ENCODE assay signal across 9 cellular contexts in the genomic region with DNA sequence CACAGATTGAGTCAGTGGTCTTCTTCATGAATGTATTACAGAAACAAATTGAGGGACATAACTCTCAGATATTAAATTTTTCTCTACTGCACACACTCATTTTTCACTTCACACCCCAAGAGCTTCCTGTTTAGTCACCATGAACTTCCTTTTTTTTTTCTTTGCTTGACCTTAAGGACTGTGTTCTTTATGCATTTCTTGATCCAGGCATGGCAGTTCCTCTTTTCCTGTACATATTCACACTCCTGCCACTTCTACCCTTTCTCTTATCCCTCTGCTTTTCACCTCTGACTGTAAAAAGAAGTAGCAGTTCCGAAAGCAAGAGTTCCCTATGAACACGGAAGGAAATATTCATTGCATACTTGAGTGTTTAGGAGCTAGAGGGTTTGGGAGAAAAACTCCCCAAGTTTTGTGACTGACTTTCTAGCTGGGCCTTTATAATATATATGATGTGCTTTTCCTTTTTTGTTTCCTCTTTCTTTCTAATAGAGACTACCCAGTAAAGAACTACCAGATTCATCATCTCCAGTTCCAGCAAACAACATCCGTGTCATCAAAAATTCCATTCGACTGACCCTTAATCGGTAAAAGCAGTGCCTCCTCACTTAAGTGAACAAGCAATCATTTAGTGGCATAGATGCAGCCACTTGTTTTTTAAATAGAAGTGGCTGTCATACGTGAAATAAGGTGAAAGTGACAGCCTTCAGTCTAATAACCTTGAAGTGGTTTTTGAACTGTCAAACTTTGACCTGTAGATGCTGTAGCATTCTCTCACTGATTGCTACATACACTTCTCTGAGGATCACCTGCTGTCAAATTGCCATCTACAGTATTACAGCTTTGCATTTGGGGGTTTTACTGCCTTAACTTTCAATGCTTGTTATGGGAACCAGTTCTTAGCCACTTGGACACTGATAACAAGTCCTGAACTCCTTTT. TPM values are rescaled to one million over a fixed set of nuclear protein-coding genes. Genes with fewer than 3 reads are reported as not detected.
DNase-seq lines count a peak whose midpoint lies in the region; ATAC-seq, FAIRE-seq and TF ChIP-seq lines count a peak whose summit lies in the region.
"Had no signal": no experiment of that assay in that cellular context is flagged by ENCODE, and none has a peak within 500 bp of the region (broad histone marks: within the 10 kb centered on the region; RNA-seq: fewer than 3 reads in every experiment).

No MANE protein-coding gene starts in this region.

- intact Hi-C loops in activated naive CD4-positive, alpha-beta T cell treated with anti-CD3 and anti-CD28 coated beads for 36 hours (cut with micrococcal nuclease) = loop anchor here (1.0 kb wide), 1 partner anchor 10 kb away; no protein-coding TSS in a partner anchor
- intact Hi-C loops in endothelial cell of umbilical vein (cut with micrococcal nuclease) (loop anchor here (1.0 to 10.0 kb wide), 2 partner anchors 84 to 268 kb away; a partner anchor contains a TSS), ovary (cut with DNase I) (no loop called here)

- H3K36me3 ChIP-seq in endothelial cell of umbilical vein (ENCODE audit: control insufficient read depth in 2 of 2, extremely low read depth in 1 of 2, insufficient read depth in 2 of 2, low read length in 2 of 2) = peaks cover 4 to 16% of the 10 kb centered on the region in 2 experiments
- H3K36me3 ChIP-seq in upper lobe of left lung = peaks cover 9 to 71% (median 30%) of the 10 kb centered on the region in 4 donors
- H3K36me3 ChIP-seq in ovary = no peaks in the 10 kb centered on the region

- H3K4me1 ChIP-seq in endothelial cell of umbilical vein (ENCODE audit: control insufficient read depth, extremely low read depth, insufficient read depth, low read length) (peaks cover 21% of the 10 kb centered on the region), upper lobe of left lung (no peaks in the 10 kb centered on the region), ovary (ENCODE audit: insufficient read depth) (no peaks in the 10 kb centered on the region)

- TF ChIP-seq EP300 in upper lobe of left lung (IDR thresholded peaks at IDR 0.05) = no peak
- no peak for TF ChIP-seq EP300 in ovary (IDR thresholded peaks at IDR 0.05)

- H3K27ac Mint-ChIP-seq in activated naive CD4-positive, alpha-beta T cell treated with anti-CD3 and anti-CD28 coated beads for 36 hours = peak overlapping the region; percentile 27

- H3K4me3 ChIP-seq in endothelial cell of umbilical vein (replicated peaks in 1 of 3; ENCODE audit: insufficient read depth in 1 of 3, low read depth in 1 of 3, low read length in 3 of 3) (no peak overlapping the region), upper lobe of left lung (no peak overlapping the region), ovary (no peak overlapping the region)
- H3K4me3 ChIP-seq: skin epidermis had no signal

- peak overlapping the region; percentile 87 for H3K4me2 ChIP-seq in endothelial cell of umbilical vein (ENCODE audit: insufficient read depth, low read length)

- H3K27me3 ChIP-seq in endothelial cell of umbilical vein (ENCODE audit: control insufficient read depth in 2 of 2, insufficient read depth in 2 of 2, low read length in 2 of 2) (no peaks in the 10 kb centered on the region), upper lobe of left lung (no peaks in the 10 kb centered on the region), ovary (no peaks in the 10 kb centered on the region)

- H3K36me3 Mint-ChIP-seq in activated naive CD4-positive, alpha-beta T cell treated with anti-CD3 and anti-CD28 coated beads for 36 hours (ENCODE audit: low read depth) = peaks cover 27% of the 10 kb centered on the region

- H3K27ac ChIP-seq in endothelial cell of umbilical vein (ENCODE audit: insufficient read depth, low read depth, low read length) (peak overlapping the region; percentile 70), upper lobe of left lung (peak overlapping the region; percentile 10 to 65 (median 46)), ovary (no peak overlapping the region)

- H4K20me1 ChIP-seq in endothelial cell of umbilical vein (replicated peaks; ENCODE audit: control insufficient read depth, extremely low read depth, insufficient read depth, low read length) = no peaks in the 10 kb centered on the region

- no peaks in the 10 kb centered on the region for H3K79me2 ChIP-seq in endothelial cell of umbilical vein (ENCODE audit: control insufficient read depth, insufficient read depth, low read length)

- H3K9me3 ChIP-seq in endothelial cell of umbilical vein (replicated peaks; ENCODE audit: control insufficient read depth, insufficient read depth, low read length) (no peaks in the 10 kb centered on the region), upper lobe of left lung (no peaks in the 10 kb centered on the region), ovary (no peaks in the 10 kb centered on the region)

- H3K4me1 Mint-ChIP-seq in activated naive CD4-positive, alpha-beta T cell treated with anti-CD3 and anti-CD28 coated beads for 36 hours (ENCODE audit: low read depth) = peaks cover 20% of the 10 kb centered on the region

- POLR2A ChIA-PET in endothelial cell of umbilical vein (lab: Charles Lee) = no interaction called here

- CTCF ChIA-PET in activated naive CD4-positive, alpha-beta T cell treated with anti-CD3 and anti-CD28 coated beads for 36 hours (lab: Charles Lee) = interaction anchor here (0.6 to 1.1 kb wide), 3 partner anchors 9 to 72 kb away, joined by 3 to 6 read pairs (median 3); no protein-coding TSS in a partner anchor
- CTCF ChIA-PET in endothelial cell of umbilical vein (lab: Charles Lee) = interaction anchor here (1.0 to 2.6 kb wide), 5 partner anchors 9 to 202 kb away, joined by 3 to 49 read pairs (median 7); no protein-coding TSS in a partner anchor

- no peak overlapping the region for H3K9ac ChIP-seq in endothelial cell of umbilical vein (replicated peaks; ENCODE audit: extremely low read depth, insufficient read depth, low read length)

- dilution Hi-C loops in endothelial cell of umbilical vein (cut with MboI; ENCODE audit: extremely low pct_ligation_motif_present, low sequenced_read_pairs) = no loop called here

- TF ChIP-seq CTCF in endothelial cell of umbilical vein (IDR thresholded peaks at IDR 0.05; ENCODE audit: extremely low read depth in 1 of 2, insufficient read depth in 1 of 2, low read depth in 1 of 2, low read length in 2 of 2) (no peak), upper lobe of left lung (IDR thresholded peaks at IDR 0.05) (no peak), ovary (IDR thresholded peaks at IDR 0.05) (no peak)

- H3K4me3 Mint-ChIP-seq in activated naive CD4-positive, alpha-beta T cell treated with anti-CD3 and anti-CD28 coated beads for 36 hours = no peak overlapping the region

- DNase-seq in activated naive CD4-positive, alpha-beta T cell treated with anti-CD3 and anti-CD28 coated beads for 36 hours = no peak
- DNase-seq in activated naive CD4-positive, alpha-beta T cell treated with anti-CD3 and anti-CD28 coated beads, Interleukin-2, amount 50 U/mL, for 16 hours = no peak
- peak; percentile 91 for DNase-seq in NCI-H2227 (lab: John Stamatoyannopoulos, UW; ENCODE audit: unreplicated experiment)
- DNase-seq in endothelial cell of umbilical vein (ENCODE audit: low read depth, low spot score) = peak; percentile 80
- DNase-seq in upper lobe of left lung = no peak
- no peak for DNase-seq in T1000 (lab: John Stamatoyannopoulos, UW)
- no peak for DNase-seq in ovary
- no peak for DNase-seq in H4 (ENCODE audit: low spot score)

- H3K27me3 Mint-ChIP-seq in activated naive CD4-positive, alpha-beta T cell treated with anti-CD3 and anti-CD28 coated beads for 36 hours (ENCODE audit: low read depth) = no peaks in the 10 kb centered on the region

- BruUV-seq in endothelial cell of umbilical vein (replicated peaks; lab: Mats Ljungman, UMichigan) = no TSS peak

- 48% methylated on average over 6 of the region's 6 CpGs for WGBS in upper lobe of left lung, 2 donors
- 78 to 87% (median 84%) methylated on average over 6 of the region's 6 CpGs for WGBS in ovary, 3 donors

- H3K9me1 ChIP-seq in endothelial cell of umbilical vein (replicated peaks; ENCODE audit: control insufficient read depth, extremely low read depth, insufficient read depth, low read length) = no peaks in the 10 kb centered on the region

- TF ChIP-seq POLR2A in endothelial cell of umbilical vein (IDR thresholded peaks at IDR 0.05; ENCODE audit: low read depth, low read length) (no peak), upper lobe of left lung (IDR thresholded peaks at IDR 0.05) (no peak), ovary (IDR thresholded peaks at IDR 0.05) (no peak)

- peak; percentile 91 for FAIRE-seq in endothelial cell of umbilical vein (lab: Jason Lieb, UNC)

- H3K9me3 Mint-ChIP-seq in activated naive CD4-positive, alpha-beta T cell treated with anti-CD3 and anti-CD28 coated beads for 36 hours = no peaks in the 10 kb centered on the region

- ATAC-seq in upper lobe of left lung (ENCODE audit: low FRiP score in 2 of 2) = peak; percentile 55 to 86

- no peak overlapping the region for H2AFZ ChIP-seq in endothelial cell of umbilical vein (ENCODE audit: low read depth, low read length)

TF ChIP-seq in endothelial cell of umbilical vein, 7 proteins besides CTCF, POLR2A, EP300 and RAD21:
- no peak for TF ChIP-seq GATA2 (IDR thresholded peaks at IDR 0.05; ENCODE audit: insufficient read depth, insufficient read length, low read depth, low read length)
- TF ChIP-seq FOS (IDR thresholded peaks at IDR 0.05; ENCODE audit: borderline replicate concordance, insufficient read depth, low read length) = peak; percentile 62
- TF ChIP-seq JUN (IDR thresholded peaks at IDR 0.05; ENCODE audit: borderline replicate concordance, insufficient read depth, insufficient read length, low read depth) = peak; percentile 59

RNA-seq across cellular contexts. Expression of a gene that starts 40.8 kb away (rescaled TPM):
- 10 to 100 TPM; 14.1 to 16.1 TPM for total RNA-seq in activated naive CD4-positive, alpha-beta T cell treated with anti-CD3 and anti-CD28 coated beads for 36 hours
- total RNA-seq in endothelial cell of umbilical vein (14.9 TPM in 2 replicates), upper lobe of left lung (10 to 100 TPM in 5 of 6 donors, 1 to 10 TPM in 1; 9.6 to 23.0 (median 12.8) TPM), ovary (10 to 100 TPM; 14.1 to 18.4 (median 16.7) TPM)
- polyA plus RNA-seq in endothelial cell of umbilical vein (3.8 and 4.2 TPM in 2 replicates), ovary (10 to 100 TPM in 1 of 2 donors, 1 to 10 TPM in 1; 8.0 to 15.5 TPM)
- polyA plus RNA-seq in endothelial cell of umbilical vein (2011; cell fraction: cytosol; rRNA removed) = 4.0 and 4.4 TPM in 2 replicates
- polyA plus RNA-seq in endothelial cell of umbilical vein (2011; cell fraction: nucleus; rRNA removed) = 12.7 and 13.5 TPM in 2 replicates
- 9.2 and 11.4 TPM in 2 replicates for polyA plus RNA-seq in endothelial cell of umbilical vein (2012)
- 13.8 and 15.4 TPM in 2 replicates for polyA minus RNA-seq in endothelial cell of umbilical vein
- polyA minus RNA-seq in endothelial cell of umbilical vein (2011; cell fraction: cytosol; rRNA and poly(A)+ RNA removed) = 7.1 TPM
- polyA minus RNA-seq in endothelial cell of umbilical vein (2011; cell fraction: nucleus; rRNA and poly(A)+ RNA removed) = 12.4 and 19.1 TPM in 2 replicates
- total RNA-seq in H4 (2014; rRNA removed; shearing (Covaris generic)) = 9.6 and 11.8 TPM in 2 replicates

Comparison
In these comparisons a context has a peak if more than half of its experiments do, and no peak if none do; other contexts are left out.
1. DNase-seq: peak in NCI-H2227 (single experiment) and endothelial cell of umbilical vein (single experiment); none in activated naive CD4-positive, alpha-beta T cell treated with anti-CD3 and anti-CD28 coated beads for 36 hours (single experiment), activated naive CD4-positive, alpha-beta T cell treated with anti-CD3 and anti-CD28 coated beads, Interleukin-2, amount 50 U/mL, for 16 hours (single experiment), upper lobe of left lung (0 of 2), T1000 (single experiment), ovary (0 of 5) and H4 (single experiment).
2. H3K27ac ChIP-seq: peak in endothelial cell of umbilical vein (single experiment) and upper lobe of left lung (4 of 4); none in ovary (0 of 2).
3. intact Hi-C loops: an anchor here in activated naive CD4-positive, alpha-beta T cell treated with anti-CD3 and anti-CD28 coated beads for 36 hours (1.0 kb wide) and endothelial cell of umbilical vein (1.0 to 10.0 kb wide); none called in ovary.